ENCODE assay signal across 9 cellular contexts in the genomic region with DNA sequence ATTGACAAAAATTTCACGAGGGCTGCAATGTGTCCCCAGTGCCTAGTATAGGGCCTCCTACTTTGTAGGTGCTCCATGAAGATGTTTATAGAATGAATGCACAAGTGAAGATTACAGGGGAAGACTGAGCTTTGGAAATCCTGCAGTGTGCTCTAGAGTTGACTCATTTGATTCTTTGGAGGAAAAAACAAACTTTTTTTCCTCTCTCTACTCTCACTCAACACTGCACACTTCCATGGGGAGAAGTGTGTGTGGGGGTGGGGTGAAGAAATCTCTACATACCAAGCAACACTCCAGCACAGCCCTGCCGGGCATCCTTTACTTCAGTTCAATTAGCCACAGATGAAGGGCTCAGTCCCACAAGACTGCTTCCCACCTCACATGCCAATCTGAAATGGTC.
"Had no signal": no experiment of that assay in that cellular context is flagged by ENCODE, and none has a peak within 500 bp of the region (broad histone marks: within the 10 kb centered on the region; RNA-seq: fewer than 3 reads in every experiment).

No MANE protein-coding gene starts in this region.

- H2AFZ ChIP-seq: GM23248 had no signal

- H3K4me3 ChIP-seq: GM23248, HAP-1 had no signal

- H3K27ac ChIP-seq: GM23248, HL-60 had no signal

- DNase-seq: GM23248, GOT3, H7, HFFc6, KBM-7 had no signal

- H3K9ac ChIP-seq: GM23248 had no signal

- H3K4me1 ChIP-seq: HAP-1 had no signal

- ATAC-seq: HCT116, HepG2 had no signal

- H3K36me3 ChIP-seq: HAP-1 had no signal

- H3K9me3 ChIP-seq: HAP-1 had no signal
